Comparison of ENCODE assay signal across 9 cellular contexts in genomic region chr3:193594946-193595689, GRCh38. TPM values are rescaled to one million over a fixed set of nuclear protein-coding genes. Genes with fewer than 3 reads are reported as not detected.
DNase-seq lines count a peak whose midpoint lies in the region; ATAC-seq, FAIRE-seq and TF ChIP-seq lines count a peak whose summit lies in the region.
"Had no signal": no experiment of that assay in that cellular context is flagged by ENCODE, and none has a peak within 500 bp of the region (broad histone marks: within the 10 kb centered on the region; RNA-seq: fewer than 3 reads in every experiment).

No MANE protein-coding gene starts in this region.

- no peak for TF ChIP-seq RAD21 in K562 (CRISPR knock-in tag; conservative IDR thresholded peaks at IDR 0.05 in 1 of 2, IDR thresholded peaks at IDR 0.05 in 1 of 2)

- DNase-seq in Caco-2 (no peak), K562 (ENCODE audit: extremely low read depth in 1 of 4, low spot score in 3 of 4) (no peak), natural killer cell (no peak), omental fat pad (ENCODE audit: low spot score) (no peak), NCI-H2107 treated with DMSO at 0.1 percent for 48 hours (lab: John Stamatoyannopoulos, UW; ENCODE audit: unreplicated experiment) (no peak), NCI-H2196 (lab: John Stamatoyannopoulos, UW; ENCODE audit: unreplicated experiment) (no peak)

- H3K36me3 ChIP-seq in Caco-2 (ENCODE audit: control insufficient read depth, insufficient read depth, low read length) = peaks cover 3% of the 10 kb centered on the region; the same call in 1 of the 2 replicates
- H3K36me3 ChIP-seq in Loucy (ENCODE audit: insufficient read depth, low read length) = no peaks in the 10 kb centered on the region
- H3K36me3 ChIP-seq in K562 (ENCODE audit: control insufficient read depth, insufficient read depth, low read length) = peaks cover 37% of the 10 kb centered on the region

- H3K9me1 ChIP-seq in K562 (ENCODE audit: control insufficient read depth, insufficient read depth, low read length) = peaks cover 5% of the 10 kb centered on the region

- no peak for FAIRE-seq in K562 (lab: Jason Lieb, UNC)

- H3K9me3 ChIP-seq in Caco-2 (no peaks in the 10 kb centered on the region), Loucy (ENCODE audit: insufficient read depth, low read depth, low read length) (no peaks in the 10 kb centered on the region), K562 (replicated peaks; ENCODE audit: control insufficient read depth, insufficient read depth, low read depth, low read length) (no peaks in the 10 kb centered on the region)

- peak overlapping the region; percentile 81 for H3K4me2 ChIP-seq in Loucy (ENCODE audit: low read depth, low read length, poor library complexity, severe bottlenecking)
- H3K4me2 ChIP-seq in K562 (ENCODE audit: insufficient read depth, low read length) = no peak overlapping the region

- H3K4me3 Mint-ChIP-seq in Caco-2 (ENCODE audit: unreplicated experiment) = no peak overlapping the region
- peak overlapping the region; percentile 61 for H3K4me3 Mint-ChIP-seq in natural killer cell

- peak overlapping the region; percentile 85 for H3K9ac ChIP-seq in Loucy (ENCODE audit: low read depth, low read length, poor library complexity, severe bottlenecking)
- H3K9ac ChIP-seq in K562 (ENCODE audit: insufficient read depth in 1 of 2, low read depth in 2 of 2, low read length in 2 of 2) = peak overlapping the region in 1 of 2 experiments; percentile 18; a peak in 1 of 4 replicates

- peaks cover 86% of the 10 kb centered on the region for H3K79me2 ChIP-seq in Loucy (ENCODE audit: insufficient read depth, low read length)
- peaks cover 72% of the 10 kb centered on the region for H3K79me2 ChIP-seq in K562 (ENCODE audit: control insufficient read depth, insufficient read depth, low read length)

- H3K27me3 Mint-ChIP-seq in Caco-2 (ENCODE audit: insufficient read depth, unreplicated experiment) = no peaks in the 10 kb centered on the region
- no peaks in the 10 kb centered on the region for H3K27me3 Mint-ChIP-seq in natural killer cell (ENCODE audit: low read depth in 2 of 2)

- CTCF ChIA-PET in Caco-2 (lab: Charles Lee) = no interaction called here
- CTCF ChIA-PET in K562 (lab: Yijun Ruan, JAX; ENCODE audit: low intra/inter-chr PET ratio) = no interaction called here

- H2AFZ ChIP-seq in Loucy (ENCODE audit: low read length) (no peak overlapping the region), K562 (ENCODE audit: low read depth, low read length) (no peak overlapping the region)

- H3K9me3 Mint-ChIP-seq in Caco-2 (ENCODE audit: unreplicated experiment) (no peaks in the 10 kb centered on the region), natural killer cell (no peaks in the 10 kb centered on the region)

- H3K9me2 ChIP-seq in Loucy (replicated peaks; ENCODE audit: low read depth, low read length) = no peaks in the 10 kb centered on the region

- no peak for TF ChIP-seq EP300 in K562 (IDR thresholded peaks at IDR 0.05; ENCODE audit: low read length)

- H3K4me3 ChIP-seq in Caco-2 (ENCODE audit: low read depth, low read length) = no peak overlapping the region
- H3K4me3 ChIP-seq in Loucy (ENCODE audit: low read length, poor library complexity, severe bottlenecking) = peak overlapping the region; percentile 93
- peak overlapping the region; percentile 80; the same call in 1 of the 2 replicates for H3K4me3 ChIP-seq in K562

- ATAC-seq in K562 (no peak), natural killer cell (no peak), GM19463 (IDR thresholded peaks at IDR 0.05; ENCODE audit: unreplicated experiment) (no peak), omental fat pad (ENCODE audit: low FRiP score) (no peak)
- ATAC-seq: esophagus mucosa had no signal

- no peaks in the 10 kb centered on the region for H3K27me3 ChIP-seq in Caco-2 (replicated peaks; ENCODE audit: control insufficient read depth, insufficient read depth, low read length)
- no peaks in the 10 kb centered on the region for H3K27me3 ChIP-seq in Loucy (ENCODE audit: insufficient read depth, low read length, poor library complexity, severe bottlenecking)
- H3K27me3 ChIP-seq in K562 (ENCODE audit: control insufficient read depth in 2 of 2, insufficient read depth in 2 of 2, low read length in 2 of 2) = no peaks in the 10 kb centered on the region

- H4K20me1 ChIP-seq in Loucy (ENCODE audit: insufficient read depth, low read length, poor library complexity, severe bottlenecking) (peaks cover 41% of the 10 kb centered on the region), K562 (replicated peaks; ENCODE audit: control insufficient read depth, insufficient read depth, low read length) (peaks cover 11% of the 10 kb centered on the region)

- POLR2A ChIA-PET in Caco-2 (lab: Charles Lee) (no interaction called here), K562 (lab: Yijun Ruan, JAX) (no interaction called here)

- H3K4me1 Mint-ChIP-seq in Caco-2 (ENCODE audit: low read depth, unreplicated experiment) (peaks cover 7% of the 10 kb centered on the region), natural killer cell (peaks cover 62 to 66% of the 10 kb centered on the region in 2 donors)

- H3K36me3 Mint-ChIP-seq in Caco-2 (ENCODE audit: insufficient read depth, unreplicated experiment) (peaks cover 49% of the 10 kb centered on the region), natural killer cell (no peaks in the 10 kb centered on the region)

- BruUV-seq in Caco-2 (replicated peaks; lab: Mats Ljungman, UMichigan) (TSS peak; percentile 33), K562 (replicated peaks; lab: Mats Ljungman, UMichigan) (no TSS peak)

- in situ Hi-C loops in K562 (cut with MboI) = no loop called here

- no peak overlapping the region for H3K27ac ChIP-seq in K562 (ENCODE audit: extremely low read depth, low read depth, low read length)

- WGBS in K562 (ENCODE audit: insufficient coverage, low coverage, missing lambda C conversion rate) = 38% methylated on average over 1 of the region's 1 CpG

- H3F3A ChIP-seq in Loucy (ENCODE audit: low read depth) = peaks cover 10% of the 10 kb centered on the region; the same call in 1 of the 2 replicates

- TF ChIP-seq POLR2A in K562 (conservative IDR thresholded peaks at IDR 0.05) = no peak

- peaks cover 5% of the 10 kb centered on the region; the same call in 1 of the 2 replicates for H3K4me1 ChIP-seq in Caco-2
- H3K4me1 ChIP-seq in Loucy (ENCODE audit: insufficient read depth, low read length, poor library complexity, severe bottlenecking) = peaks cover 63% of the 10 kb centered on the region
- H3K4me1 ChIP-seq in K562 (replicated peaks in 1 of 2; ENCODE audit: control insufficient read depth in 2 of 2, insufficient read depth in 2 of 2, low read length in 2 of 2) = peaks cover 5 to 33% of the 10 kb centered on the region in 2 experiments

- no peak for TF ChIP-seq CTCF in Caco-2 (IDR thresholded peaks at IDR 0.05; ENCODE audit: insufficient read depth in 1 of 2, low read depth in 1 of 2, low read length in 1 of 2, severe bottlenecking in 1 of 2, unreplicated experiment in 1 of 2)
- TF ChIP-seq CTCF in Loucy (conservative IDR thresholded peaks at IDR 0.05; ENCODE audit: low read length) = no peak
- TF ChIP-seq CTCF in K562 (IDR thresholded peaks at IDR 0.05 in 2 of 3, conservative IDR thresholded peaks at IDR 0.05 in 1 of 3; ENCODE audit: insufficient read depth in 2 of 3, low read depth in 1 of 3, low read length in 3 of 3) = no peak
- TF ChIP-seq CTCF in natural killer cell (IDR thresholded peaks at IDR 0.05) = no peak
- TF ChIP-seq CTCF in omental fat pad (IDR thresholded peaks at IDR 0.05) = no peak

- intact Hi-C loops in Caco-2 (cut with micrococcal nuclease; ENCODE audit: unreplicated experiment) (no loop called here), K562 (cut with micrococcal nuclease) (loop anchor here (5.0 to 10.0 kb wide), 3 partner anchors 107 to 730 kb away; no protein-coding TSS in a partner anchor), natural killer cell (cut with micrococcal nuclease) (loop anchor here (10.0 kb wide), 1 partner anchor 540 kb away; the partner anchor contains the start of gene HES1)

- H3K27ac Mint-ChIP-seq in Caco-2 (ENCODE audit: unreplicated experiment) (no peak overlapping the region), natural killer cell (peak overlapping the region; percentile 41 to 93)

RNA-seq across cellular contexts. Expression of gene OPA1, which starts 2.1 kb away (rescaled TPM):
- total RNA-seq in Caco-2 (2022) (61.4 and 74.6 TPM in 2 replicates), K562 (2014; rRNA removed) (82.5 and 115 TPM in 2 replicates), K562 (2014; rRNA removed; fragmentation: Illumina TruSeq; extraction: Trizol) (125 and 154 TPM in 2 replicates), K562 (2015; rRNA removed; fragmentation: Illumina TruSeq; extraction: Trizol) (124 and 127 TPM in 2 replicates), K562 (2021) (84.0 and 94.7 TPM in 2 replicates), natural killer cell (10 to 100 TPM; 52.6 to 72.0 (median 57.5) TPM), omental fat pad (10 to 100 TPM; 40.3 to 64.1 (median 41.9) TPM)
- 56.4 and 233 TPM in 2 replicates for total RNA-seq in K562 (2011; cell fraction: chromatin; rRNA removed; ENCODE audit: low replicate concordance)
- 23.2 and 36.5 TPM in 2 replicates for total RNA-seq in K562 (2011; cell fraction: nucleolus; rRNA removed)
- 41.7 and 99.9 TPM in 2 replicates for total RNA-seq in K562 (2011; cell fraction: nucleoplasm; rRNA removed)
- polyA plus RNA-seq in K562 (2011; rRNA removed) (57.6 and 74.7 TPM in 2 replicates), K562 (2014; fragmentation: Illumina TruSeq; extraction: Trizol) (77.8 and 109 TPM in 2 replicates), K562 (2014; fragmentation: Nextera tagmentation; extraction: Ambion mirVana) (10 to 100 TPM; 19.7 to 30.8 TPM), K562 (2014; rRNA removed) (65.8 and 70.4 TPM in 2 replicates)
- 10.5 and 18.5 TPM in 2 replicates for polyA plus RNA-seq in K562 (2011; cell fraction: cytosol; rRNA removed)
- polyA plus RNA-seq in K562 (2011; cell fraction: nucleus; rRNA removed) = 40.5 and 65.5 TPM in 2 replicates
- 41.0 and 42.7 TPM in 2 replicates for polyA plus RNA-seq in K562 (2012)
- polyA minus RNA-seq in K562 (2011; rRNA and poly(A)+ RNA removed) = 223 and 233 TPM in 2 replicates
- polyA minus RNA-seq in K562 (2011; cell fraction: cytosol; rRNA and poly(A)+ RNA removed) = 48.7 and 78.7 TPM in 2 replicates
- 70.0 and 122 TPM in 2 replicates for polyA minus RNA-seq in K562 (2011; cell fraction: nucleus; rRNA and poly(A)+ RNA removed)

RNA-seq across cellular contexts. Expression of gene ATP13A4, which starts 40.4 kb away (rescaled TPM):
- 1.2 and 1.4 TPM in 2 replicates for total RNA-seq in Caco-2 (2022)
- 0.72 TPM in 1 of 2 replicates, not detected in the other for total RNA-seq in K562 (2011; cell fraction: chromatin; rRNA removed; ENCODE audit: low replicate concordance)
- not detected in 2 replicates for total RNA-seq in K562 (2011; cell fraction: nucleolus; rRNA removed)
- not detected in 2 replicates for total RNA-seq in K562 (2011; cell fraction: nucleoplasm; rRNA removed)
- total RNA-seq in K562 (2014; rRNA removed) = not detected in 2 replicates
- total RNA-seq in K562 (2014; rRNA removed; fragmentation: Illumina TruSeq; extraction: Trizol) = not detected in 2 replicates
- total RNA-seq in K562 (2015; rRNA removed; fragmentation: Illumina TruSeq; extraction: Trizol) = 0.14 and 0.23 TPM in 2 replicates
- 0.07 and 0.20 TPM in 2 replicates for total RNA-seq in K562 (2021)
- 0.03 and 0.09 TPM in 2 replicates for polyA plus RNA-seq in K562 (2011; rRNA removed)
- polyA plus RNA-seq in K562 (2011; cell fraction: cytosol; rRNA removed) = 0.15 TPM in 1 of 2 replicates, not detected in the other
- polyA plus RNA-seq in K562 (2011; cell fraction: nucleus; rRNA removed) = 0.18 and 0.23 TPM in 2 replicates
- 0.11 TPM in 1 of 2 replicates, not detected in the other for polyA plus RNA-seq in K562 (2012)
- not detected in 2 replicates for polyA plus RNA-seq in K562 (2014; fragmentation: Illumina TruSeq; extraction: Trizol)
- not detected for polyA plus RNA-seq in K562 (2014; fragmentation: Nextera tagmentation; extraction: Ambion mirVana)
- polyA plus RNA-seq in K562 (2014; rRNA removed) = not detected in 2 replicates
- polyA minus RNA-seq in K562 (2011; rRNA and poly(A)+ RNA removed) = not detected in 2 replicates
- not detected in 2 replicates for polyA minus RNA-seq in K562 (2011; cell fraction: cytosol; rRNA and poly(A)+ RNA removed)
- 0.33 TPM in 1 of 2 replicates, not detected in the other for polyA minus RNA-seq in K562 (2011; cell fraction: nucleus; rRNA and poly(A)+ RNA removed)
- total RNA-seq in natural killer cell = 1 to 10 TPM; 1.3 to 3.9 (median 3.6) TPM
- under 1 TPM in 2 of 4 donors, not detected in 2; 0.28 to 0.36 TPM for total RNA-seq in omental fat pad
